Comparison of ENCODE assay signal across 1 cellular context in genomic region chr7:138313829-138314178, GRCh38.
TF ChIP-seq lines count a peak whose summit lies in the region.

No MANE protein-coding gene starts in this region.

TF ChIP-seq in K562, 482 proteins besides CTCF, POLR2A, EP300 and RAD21 (continued from another document):
- TF ChIP-seq, protein P1, sequence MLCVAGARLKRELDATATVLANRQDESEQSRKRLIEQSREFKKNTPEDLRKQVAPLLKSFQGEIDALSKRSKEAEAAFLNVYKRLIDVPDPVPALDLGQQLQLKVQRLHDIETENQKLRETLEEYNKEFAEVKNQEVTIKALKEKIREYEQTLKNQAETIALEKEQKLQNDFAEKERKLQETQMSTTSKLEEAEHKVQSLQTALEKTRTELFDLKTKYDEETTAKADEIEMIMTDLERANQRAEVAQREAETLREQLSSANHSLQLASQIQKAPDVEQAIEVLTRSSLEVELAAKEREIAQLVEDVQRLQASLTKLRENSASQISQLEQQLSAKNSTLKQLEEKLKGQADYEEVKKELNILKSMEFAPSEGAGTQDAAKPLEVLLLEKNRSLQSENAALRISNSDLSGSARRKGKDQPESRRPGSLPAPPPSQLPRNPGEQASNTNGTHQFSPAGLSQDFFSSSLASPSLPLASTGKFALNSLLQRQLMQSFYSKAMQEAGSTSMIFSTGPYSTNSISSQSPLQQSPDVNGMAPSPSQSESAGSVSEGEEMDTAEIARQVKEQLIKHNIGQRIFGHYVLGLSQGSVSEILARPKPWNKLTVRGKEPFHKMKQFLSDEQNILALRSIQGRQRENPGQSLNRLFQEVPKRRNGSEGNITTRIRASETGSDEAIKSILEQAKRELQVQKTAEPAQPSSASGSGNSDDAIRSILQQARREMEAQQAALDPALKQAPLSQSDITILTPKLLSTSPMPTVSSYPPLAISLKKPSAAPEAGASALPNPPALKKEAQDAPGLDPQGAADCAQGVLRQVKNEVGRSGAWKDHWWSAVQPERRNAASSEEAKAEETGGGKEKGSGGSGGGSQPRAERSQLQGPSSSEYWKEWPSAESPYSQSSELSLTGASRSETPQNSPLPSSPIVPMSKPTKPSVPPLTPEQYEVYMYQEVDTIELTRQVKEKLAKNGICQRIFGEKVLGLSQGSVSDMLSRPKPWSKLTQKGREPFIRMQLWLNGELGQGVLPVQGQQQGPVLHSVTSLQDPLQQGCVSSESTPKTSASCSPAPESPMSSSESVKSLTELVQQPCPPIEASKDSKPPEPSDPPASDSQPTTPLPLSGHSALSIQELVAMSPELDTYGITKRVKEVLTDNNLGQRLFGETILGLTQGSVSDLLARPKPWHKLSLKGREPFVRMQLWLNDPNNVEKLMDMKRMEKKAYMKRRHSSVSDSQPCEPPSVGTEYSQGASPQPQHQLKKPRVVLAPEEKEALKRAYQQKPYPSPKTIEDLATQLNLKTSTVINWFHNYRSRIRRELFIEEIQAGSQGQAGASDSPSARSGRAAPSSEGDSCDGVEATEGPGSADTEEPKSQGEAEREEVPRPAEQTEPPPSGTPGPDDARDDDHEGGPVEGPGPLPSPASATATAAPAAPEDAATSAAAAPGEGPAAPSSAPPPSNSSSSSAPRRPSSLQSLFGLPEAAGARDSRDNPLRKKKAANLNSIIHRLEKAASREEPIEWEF (CRISPR knock-in tag; IDR thresholded peaks at IDR 0.05): no peak
- TF ChIP-seq STAG1 (CRISPR knock-in tag; IDR thresholded peaks at IDR 0.05; ENCODE audit: borderline replicate concordance): no peak
- no peak for TF ChIP-seq COPS2 (conservative IDR thresholded peaks at IDR 0.05)
- no peak for TF ChIP-seq GABPA (tag; conservative IDR thresholded peaks at IDR 0.05; ENCODE audit: low read depth)
- no peak for TF ChIP-seq CREB5 (CRISPR knock-in tag; IDR thresholded peaks at IDR 0.05)
- TF ChIP-seq PCBP1 (IDR thresholded peaks at IDR 0.05; ENCODE audit: low read depth, low read length, poor library complexity, severe bottlenecking): no peak
- TF ChIP-seq KAT2B (IDR thresholded peaks at IDR 0.05; ENCODE audit: low read depth, low read length): no peak
- TF ChIP-seq, protein P2, sequence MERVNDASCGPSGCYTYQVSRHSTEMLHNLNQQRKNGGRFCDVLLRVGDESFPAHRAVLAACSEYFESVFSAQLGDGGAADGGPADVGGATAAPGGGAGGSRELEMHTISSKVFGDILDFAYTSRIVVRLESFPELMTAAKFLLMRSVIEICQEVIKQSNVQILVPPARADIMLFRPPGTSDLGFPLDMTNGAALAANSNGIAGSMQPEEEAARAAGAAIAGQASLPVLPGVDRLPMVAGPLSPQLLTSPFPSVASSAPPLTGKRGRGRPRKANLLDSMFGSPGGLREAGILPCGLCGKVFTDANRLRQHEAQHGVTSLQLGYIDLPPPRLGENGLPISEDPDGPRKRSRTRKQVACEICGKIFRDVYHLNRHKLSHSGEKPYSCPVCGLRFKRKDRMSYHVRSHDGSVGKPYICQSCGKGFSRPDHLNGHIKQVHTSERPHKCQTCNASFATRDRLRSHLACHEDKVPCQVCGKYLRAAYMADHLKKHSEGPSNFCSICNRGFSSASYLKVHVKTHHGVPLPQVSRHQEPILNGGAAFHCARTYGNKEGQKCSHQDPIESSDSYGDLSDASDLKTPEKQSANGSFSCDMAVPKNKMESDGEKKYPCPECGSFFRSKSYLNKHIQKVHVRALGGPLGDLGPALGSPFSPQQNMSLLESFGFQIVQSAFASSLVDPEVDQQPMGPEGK (CRISPR knock-in tag; IDR thresholded peaks at IDR 0.05; ENCODE audit: borderline replicate concordance): peak; percentile 26; the same call in 1 of the 2 replicates
- no peak for TF ChIP-seq TBL1XR1 (IDR thresholded peaks at IDR 0.05; ENCODE audit: low read length in 2 of 2)
- no peak for TF ChIP-seq NCOA6 (IDR thresholded peaks at IDR 0.05)
- TF ChIP-seq, protein P3, sequence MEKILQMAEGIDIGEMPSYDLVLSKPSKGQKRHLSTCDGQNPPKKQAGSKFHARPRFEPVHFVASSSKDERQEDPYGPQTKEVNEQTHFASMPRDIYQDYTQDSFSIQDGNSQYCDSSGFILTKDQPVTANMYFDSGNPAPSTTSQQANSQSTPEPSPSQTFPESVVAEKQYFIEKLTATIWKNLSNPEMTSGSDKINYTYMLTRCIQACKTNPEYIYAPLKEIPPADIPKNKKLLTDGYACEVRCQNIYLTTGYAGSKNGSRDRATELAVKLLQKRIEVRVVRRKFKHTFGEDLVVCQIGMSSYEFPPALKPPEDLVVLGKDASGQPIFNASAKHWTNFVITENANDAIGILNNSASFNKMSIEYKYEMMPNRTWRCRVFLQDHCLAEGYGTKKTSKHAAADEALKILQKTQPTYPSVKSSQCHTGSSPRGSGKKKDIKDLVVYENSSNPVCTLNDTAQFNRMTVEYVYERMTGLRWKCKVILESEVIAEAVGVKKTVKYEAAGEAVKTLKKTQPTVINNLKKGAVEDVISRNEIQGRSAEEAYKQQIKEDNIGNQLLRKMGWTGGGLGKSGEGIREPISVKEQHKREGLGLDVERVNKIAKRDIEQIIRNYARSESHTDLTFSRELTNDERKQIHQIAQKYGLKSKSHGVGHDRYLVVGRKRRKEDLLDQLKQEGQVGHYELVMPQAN (IDR thresholded peaks at IDR 0.05; ENCODE audit: borderline replicate concordance): no peak
- no peak for TF ChIP-seq ZFPM2 (CRISPR knock-in tag; IDR thresholded peaks at IDR 0.05)
- TF ChIP-seq PYGO2 (tag; IDR thresholded peaks at IDR 0.05): peak; percentile 71
- no peak for TF ChIP-seq ZNF239 (CRISPR knock-in tag; IDR thresholded peaks at IDR 0.05)
- no peak for TF ChIP-seq ELF4 (CRISPR knock-in tag; IDR thresholded peaks at IDR 0.05)
- TF ChIP-seq NR3C1 (CRISPR knock-in tag; IDR thresholded peaks at IDR 0.05): no peak
- peak; percentile 44; the same call in 1 of the 2 replicates for TF ChIP-seq ETV1 (tag; conservative IDR thresholded peaks at IDR 0.05; ENCODE audit: low read depth)
- TF ChIP-seq, protein P4, sequence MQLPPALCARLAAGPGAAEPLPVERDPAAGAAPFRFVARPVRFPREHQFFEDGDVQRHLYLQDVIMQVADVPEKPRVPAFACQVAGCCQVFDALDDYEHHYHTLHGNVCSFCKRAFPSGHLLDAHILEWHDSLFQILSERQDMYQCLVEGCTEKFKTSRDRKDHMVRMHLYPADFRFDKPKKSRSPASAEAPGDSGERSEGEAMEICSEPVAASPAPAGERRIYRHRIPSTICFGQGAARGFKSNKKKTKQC (CRISPR knock-in tag; IDR thresholded peaks at IDR 0.05): no peak
- TF ChIP-seq KLF10 (CRISPR knock-in tag; IDR thresholded peaks at IDR 0.05): no peak
- TF ChIP-seq PTRF (tag; IDR thresholded peaks at IDR 0.05): 0 out of 2 replicates have a peak, but pooled peaks have one; percentile 29
- TF ChIP-seq, protein P5, sequence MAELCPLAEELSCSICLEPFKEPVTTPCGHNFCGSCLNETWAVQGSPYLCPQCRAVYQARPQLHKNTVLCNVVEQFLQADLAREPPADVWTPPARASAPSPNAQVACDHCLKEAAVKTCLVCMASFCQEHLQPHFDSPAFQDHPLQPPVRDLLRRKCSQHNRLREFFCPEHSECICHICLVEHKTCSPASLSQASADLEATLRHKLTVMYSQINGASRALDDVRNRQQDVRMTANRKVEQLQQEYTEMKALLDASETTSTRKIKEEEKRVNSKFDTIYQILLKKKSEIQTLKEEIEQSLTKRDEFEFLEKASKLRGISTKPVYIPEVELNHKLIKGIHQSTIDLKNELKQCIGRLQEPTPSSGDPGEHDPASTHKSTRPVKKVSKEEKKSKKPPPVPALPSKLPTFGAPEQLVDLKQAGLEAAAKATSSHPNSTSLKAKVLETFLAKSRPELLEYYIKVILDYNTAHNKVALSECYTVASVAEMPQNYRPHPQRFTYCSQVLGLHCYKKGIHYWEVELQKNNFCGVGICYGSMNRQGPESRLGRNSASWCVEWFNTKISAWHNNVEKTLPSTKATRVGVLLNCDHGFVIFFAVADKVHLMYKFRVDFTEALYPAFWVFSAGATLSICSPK (IDR thresholded peaks at IDR 0.05; ENCODE audit: borderline replicate concordance): no peak
- no peak for TF ChIP-seq NCOA2 (IDR thresholded peaks at IDR 0.05; ENCODE audit: partially characterized antibody in 2 of 2)
- no peak for TF ChIP-seq THAP7 (CRISPR knock-in tag; IDR thresholded peaks at IDR 0.05)
- 0 out of 2 replicates have a peak, but pooled peaks have one; percentile 7 for TF ChIP-seq KDM2B (CRISPR knock-in tag; IDR thresholded peaks at IDR 0.05)
- 0 out of 2 replicates have a peak, but pooled peaks have one; percentile 5 for TF ChIP-seq DDX20 (tag; IDR thresholded peaks at IDR 0.05; ENCODE audit: low read depth)
- 0 out of 2 replicates have a peak, but pooled peaks have one; percentile 5 for TF ChIP-seq ZNF740 (CRISPR knock-in tag; IDR thresholded peaks at IDR 0.05)
- TF ChIP-seq ZNF740 (tag; IDR thresholded peaks at IDR 0.05): peak in 1 of 2 experiments; percentile 85; a peak in 2 of 4 replicates
- peak; percentile 54; the same call in 1 of the 2 replicates for TF ChIP-seq PTTG1 (tag; IDR thresholded peaks at IDR 0.05; ENCODE audit: low read depth)
- no peak for TF ChIP-seq E2F5 (CRISPR knock-in tag; IDR thresholded peaks at IDR 0.05)
- TF ChIP-seq, protein P6, sequence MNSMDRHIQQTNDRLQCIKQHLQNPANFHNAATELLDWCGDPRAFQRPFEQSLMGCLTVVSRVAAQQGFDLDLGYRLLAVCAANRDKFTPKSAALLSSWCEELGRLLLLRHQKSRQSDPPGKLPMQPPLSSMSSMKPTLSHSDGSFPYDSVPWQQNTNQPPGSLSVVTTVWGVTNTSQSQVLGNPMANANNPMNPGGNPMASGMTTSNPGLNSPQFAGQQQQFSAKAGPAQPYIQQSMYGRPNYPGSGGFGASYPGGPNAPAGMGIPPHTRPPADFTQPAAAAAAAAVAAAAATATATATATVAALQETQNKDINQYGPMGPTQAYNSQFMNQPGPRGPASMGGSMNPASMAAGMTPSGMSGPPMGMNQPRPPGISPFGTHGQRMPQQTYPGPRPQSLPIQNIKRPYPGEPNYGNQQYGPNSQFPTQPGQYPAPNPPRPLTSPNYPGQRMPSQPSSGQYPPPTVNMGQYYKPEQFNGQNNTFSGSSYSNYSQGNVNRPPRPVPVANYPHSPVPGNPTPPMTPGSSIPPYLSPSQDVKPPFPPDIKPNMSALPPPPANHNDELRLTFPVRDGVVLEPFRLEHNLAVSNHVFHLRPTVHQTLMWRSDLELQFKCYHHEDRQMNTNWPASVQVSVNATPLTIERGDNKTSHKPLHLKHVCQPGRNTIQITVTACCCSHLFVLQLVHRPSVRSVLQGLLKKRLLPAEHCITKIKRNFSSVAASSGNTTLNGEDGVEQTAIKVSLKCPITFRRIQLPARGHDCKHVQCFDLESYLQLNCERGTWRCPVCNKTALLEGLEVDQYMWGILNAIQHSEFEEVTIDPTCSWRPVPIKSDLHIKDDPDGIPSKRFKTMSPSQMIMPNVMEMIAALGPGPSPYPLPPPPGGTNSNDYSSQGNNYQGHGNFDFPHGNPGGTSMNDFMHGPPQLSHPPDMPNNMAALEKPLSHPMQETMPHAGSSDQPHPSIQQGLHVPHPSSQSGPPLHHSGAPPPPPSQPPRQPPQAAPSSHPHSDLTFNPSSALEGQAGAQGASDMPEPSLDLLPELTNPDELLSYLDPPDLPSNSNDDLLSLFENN (IDR thresholded peaks at IDR 0.05; ENCODE audit: low read depth in 2 of 2, low read length in 2 of 2): peak in 1 of 2 experiments; percentile 6; a peak in 2 of 4 replicates
- no peak for TF ChIP-seq CREB1 (IDR thresholded peaks at IDR 0.05)
- no peak for TF ChIP-seq CREB1 (CRISPR knock-in tag; IDR thresholded peaks at IDR 0.05)
- TF ChIP-seq, protein P7, sequence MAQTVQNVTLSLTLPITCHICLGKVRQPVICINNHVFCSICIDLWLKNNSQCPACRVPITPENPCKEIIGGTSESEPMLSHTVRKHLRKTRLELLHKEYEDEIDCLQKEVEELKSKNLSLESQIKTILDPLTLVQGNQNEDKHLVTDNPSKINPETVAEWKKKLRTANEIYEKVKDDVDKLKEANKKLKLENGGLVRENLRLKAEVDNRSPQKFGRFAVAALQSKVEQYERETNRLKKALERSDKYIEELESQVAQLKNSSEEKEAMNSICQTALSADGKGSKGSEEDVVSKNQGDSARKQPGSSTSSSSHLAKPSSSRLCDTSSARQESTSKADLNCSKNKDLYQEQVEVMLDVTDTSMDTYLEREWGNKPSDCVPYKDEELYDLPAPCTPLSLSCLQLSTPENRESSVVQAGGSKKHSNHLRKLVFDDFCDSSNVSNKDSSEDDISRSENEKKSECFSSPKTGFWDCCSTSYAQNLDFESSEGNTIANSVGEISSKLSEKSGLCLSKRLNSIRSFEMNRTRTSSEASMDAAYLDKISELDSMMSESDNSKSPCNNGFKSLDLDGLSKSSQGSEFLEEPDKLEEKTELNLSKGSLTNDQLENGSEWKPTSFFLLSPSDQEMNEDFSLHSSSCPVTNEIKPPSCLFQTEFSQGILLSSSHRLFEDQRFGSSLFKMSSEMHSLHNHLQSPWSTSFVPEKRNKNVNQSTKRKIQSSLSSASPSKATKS (CRISPR knock-in tag; IDR thresholded peaks at IDR 0.05): no peak
- peak; percentile 29; the same call in 1 of the 2 replicates for TF ChIP-seq DMBX1 (CRISPR knock-in tag; IDR thresholded peaks at IDR 0.05; ENCODE audit: borderline replicate concordance)
